ENCODE assay signal across 11 cellular contexts in the genomic region with DNA sequence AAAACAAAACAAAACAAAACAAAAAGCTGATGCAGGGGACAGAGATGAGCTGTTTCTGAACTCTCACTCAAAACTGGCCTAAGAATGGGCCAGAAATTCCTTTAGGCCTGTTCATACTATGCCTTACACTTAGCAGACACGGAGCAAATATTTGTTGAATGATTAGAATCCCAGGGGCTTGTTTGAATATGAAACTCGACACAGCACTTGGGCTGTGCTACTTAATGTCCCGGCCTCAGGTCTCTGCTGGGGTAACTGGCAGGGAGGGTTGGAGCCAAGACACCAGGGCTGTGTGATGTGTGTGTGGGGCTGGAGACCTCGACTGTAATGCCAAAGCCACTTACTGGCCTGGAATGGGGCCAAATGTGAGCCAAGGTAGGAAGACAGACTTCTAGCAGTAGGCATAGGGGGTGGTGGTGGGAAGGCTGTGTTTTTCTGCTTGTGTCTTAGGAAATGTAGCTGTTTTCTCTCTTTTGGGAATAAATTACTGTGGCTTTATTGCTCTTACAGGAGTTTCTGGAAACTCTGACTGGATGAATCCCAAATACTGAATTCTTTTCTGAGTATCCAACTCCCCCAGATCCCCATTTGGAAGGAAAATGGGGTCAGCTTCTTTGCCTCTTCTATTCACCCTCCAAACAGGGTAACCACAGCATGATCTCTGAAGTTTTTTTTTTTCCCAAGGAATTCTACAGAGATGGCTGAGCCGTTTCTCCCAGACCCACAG.
A peak's percentile ranks its signal among the peaks of the same experiment; 100 is the strongest.
DNase-seq lines count a peak whose midpoint lies in the region; ATAC-seq and TF ChIP-seq lines count a peak whose summit lies in the region.
"Had no signal": no experiment of that assay in that cellular context is flagged by ENCODE, and none has a peak within 500 bp of the region (broad histone marks: within the 10 kb centered on the region; RNA-seq: fewer than 3 reads in every experiment).

No MANE protein-coding gene starts in this region.

- H3K79me2 ChIP-seq in OCI-LY7 (ENCODE audit: insufficient read depth, low read depth, low read length): no peaks in the 10 kb centered on the region

- no peaks in the 10 kb centered on the region for H3K4me1 ChIP-seq in OCI-LY7 (ENCODE audit: insufficient read depth, low read length, poor library complexity, severe bottlenecking)

- intact Hi-C loops in OCI-LY7 (cut with micrococcal nuclease; ENCODE audit: unreplicated experiment): no loop called here

- ATAC-seq in HG03442 (IDR thresholded peaks at IDR 0.05; ENCODE audit: unreplicated experiment) (peak; percentile 64), HG02571 (IDR thresholded peaks at IDR 0.05; ENCODE audit: unreplicated experiment) (no peak), GM18909 (IDR thresholded peaks at IDR 0.05; ENCODE audit: poor library complexity, unreplicated experiment) (no peak)
- ATAC-seq: activated T-cell treated with anti-CD3 and anti-CD28 coated beads, Interleukin-2, amount 50 U/mL, for 4 hours had no signal

- no peaks in the 10 kb centered on the region for H3K9me3 ChIP-seq in OCI-LY7 (ENCODE audit: low read length)

- no peaks in the 10 kb centered on the region for H3K9me2 ChIP-seq in OCI-LY7 (ENCODE audit: insufficient read depth, low read length)

- TF ChIP-seq CTCF in OCI-LY7 (conservative IDR thresholded peaks at IDR 0.05; ENCODE audit: low read length) (no peak), GM13977 (IDR thresholded peaks at IDR 0.05; ENCODE audit: extremely low read depth, insufficient read depth, missing control alignments) (no peak)

- no peak overlapping the region for H3K4me3 ChIP-seq in OCI-LY7 (ENCODE audit: low read depth, low read length, poor library complexity, severe bottlenecking)

- CTCF ChIA-PET in OCI-LY7 (lab: Charles Lee; ENCODE audit: unreplicated experiment): no interaction called here

- peak overlapping the region; percentile 9 for H3K27ac ChIP-seq in temporal lobe (ENCODE audit: low read depth, low read length)
- H3K27ac ChIP-seq in OCI-LY7 (ENCODE audit: low read depth, low read length, poor library complexity, severe bottlenecking): no peak overlapping the region

- H3K4me2 ChIP-seq in OCI-LY7 (ENCODE audit: low read length): no peak overlapping the region

- POLR2A ChIA-PET in OCI-LY7 (lab: Charles Lee): no interaction called here

- H3K36me3 ChIP-seq in OCI-LY7 (ENCODE audit: insufficient read depth, low read length): no peaks in the 10 kb centered on the region

- no TSS peak for BruUV-seq in OCI-LY7 (replicated peaks; lab: Mats Ljungman, UMichigan)

- no peak overlapping the region for H2AFZ ChIP-seq in OCI-LY7 (ENCODE audit: low read length)

- H4K20me1 ChIP-seq in OCI-LY7 (ENCODE audit: insufficient read depth, low read length): no peaks in the 10 kb centered on the region

- DNase-seq in anterior cingulate cortex (lab: John Stamatoyannopoulos, UW) (peak in 37 of 58 donors; percentile 2 to 64 (median 15)), islet precursor cell (peak; percentile 82), OCI-LY7 (ENCODE audit: low spot score) (no peak), GM13977 (ENCODE audit: low spot score) (no peak)
- DNase-seq: activated T-cell treated with anti-CD3 and anti-CD28 coated beads, Interleukin-2, amount 50 U/mL, for 4 hours; NK-92 treated with Interleukin-12 subunit alpha and Interleukin-12 subunit beta, amount 100 ng/mL, for 24 hours; stimulated activated CD4-positive, alpha-beta T cell treated with anti-CD3 and anti-CD28 coated beads, Interleukin-15, amount 100 ng/mL, for 24 hours had no signal

- in situ Hi-C loops in GM13977 (cut with MboI; ENCODE audit: low pct_unique_long_range_greater_than_20kb, low sequenced_read_pairs, unreplicated experiment): no loop called here

Comparison
In these comparisons a context has a peak if more than half of its experiments do, and no peak if none do; other contexts are left out.
1. DNase-seq: peak in anterior cingulate cortex (37 of 58) and islet precursor cell (single experiment); none in OCI-LY7 (single experiment) and GM13977 (single experiment).